In genomic region chr2:46230115-46230571, GRCh38 we compare ENCODE assay signal across 8 cellular contexts.
DNase-seq lines count a peak whose midpoint lies in the region; ATAC-seq and TF ChIP-seq lines count a peak whose summit lies in the region.

No MANE protein-coding gene starts in this region.

- in situ Hi-C loops in astrocyte of the spinal cord (cut with HindIII; ENCODE audit: low sequenced_read_pairs) = no loop called here

- peak overlapping the region; percentile 70 for H3K27ac ChIP-seq in osteoblast (ENCODE audit: low read depth, low read length)

- peak; percentile 43 for ATAC-seq in GM21367 (IDR thresholded peaks at IDR 0.05; ENCODE audit: unreplicated experiment)

- no peaks in the 10 kb centered on the region for H3K79me2 ChIP-seq in osteoblast (ENCODE audit: insufficient read depth, low read length)

- no peak overlapping the region for H3K4me2 ChIP-seq in osteoblast (ENCODE audit: insufficient read depth, low read length)

- TF ChIP-seq CTCF in GM10266 (IDR thresholded peaks at IDR 0.05; ENCODE audit: control insufficient read depth, insufficient read depth, low read depth, missing control alignments) = peak; percentile 37
- peak; percentile 15 for TF ChIP-seq CTCF in astrocyte of the spinal cord (IDR thresholded peaks at IDR 0.05; ENCODE audit: low read depth, low read length)
- TF ChIP-seq CTCF in osteoblast (IDR thresholded peaks at IDR 0.05; ENCODE audit: extremely low read depth, low read depth, low read length) = peak; percentile 9

- DNase-seq in GM10266 (ENCODE audit: extremely low spot score) (no peak), HT1080 (ENCODE audit: low read depth) (peak; percentile 72), astrocyte of the spinal cord (ENCODE audit: low read depth, low spot score) (peak; percentile 47), osteoblast (ENCODE audit: insufficient read length, low spot score, missing footprints) (no peak), NCI-H82 treated with DMSO at 0.1 percent for 48 hours (lab: John Stamatoyannopoulos, UW; ENCODE audit: unreplicated experiment) (no peak), NCI-H146 (lab: John Stamatoyannopoulos, UW) (no peak), GOT3 (lab: John Stamatoyannopoulos, UW) (no peak)

- no peaks in the 10 kb centered on the region for H3K27me3 ChIP-seq in osteoblast (ENCODE audit: insufficient read depth, low read length)

- H3K9me3 ChIP-seq in osteoblast (ENCODE audit: low read depth, low read length) = no peaks in the 10 kb centered on the region

- peaks cover 23% of the 10 kb centered on the region for H3K4me1 ChIP-seq in osteoblast (ENCODE audit: insufficient read depth, low read length)

- peak overlapping the region; percentile 84 for H2AFZ ChIP-seq in osteoblast (ENCODE audit: low read length)

- H3K36me3 ChIP-seq in osteoblast (ENCODE audit: insufficient read depth, low read length) = no peaks in the 10 kb centered on the region

- no peak overlapping the region for H3K4me3 ChIP-seq in astrocyte of the spinal cord (ENCODE audit: low read depth, low read length)
- H3K4me3 ChIP-seq in osteoblast (ENCODE audit: insufficient read depth, low read length) = no peak overlapping the region

- H4K20me1 ChIP-seq in osteoblast (ENCODE audit: insufficient read depth, low read length) = no peaks in the 10 kb centered on the region

Comparison
In these comparisons a context has a peak if more than half of its experiments do, and no peak if none do; other contexts are left out.
1. DNase-seq: peak in HT1080 (single experiment) and astrocyte of the spinal cord (single experiment); none in GM10266 (single experiment), osteoblast (single experiment), NCI-H82 treated with DMSO at 0.1 percent for 48 hours (single experiment), NCI-H146 (single experiment) and GOT3 (single experiment).
2. Peak in every context shown above with its lines, with median percentiles within 50 percentile points of each other: CTCF ChIP-seq.